8 cellular contexts compared by ENCODE assay signal in genomic region chr16:75250809-75251279, GRCh38. TPM values are rescaled to one million over a fixed set of nuclear protein-coding genes. Genes with fewer than 3 reads are reported as not detected.
DNase-seq lines count a peak whose midpoint lies in the region; ATAC-seq and TF ChIP-seq lines count a peak whose summit lies in the region.

No MANE protein-coding gene starts in this region.

- H3K4me3 ChIP-seq in cardiac muscle cell, result peak overlapping the region; percentile 67
- H3K4me3 ChIP-seq in sigmoid colon, result peak overlapping the region; percentile 69 to 95 (median 86)

- no peaks in the 10 kb centered on the region for H3K9me3 ChIP-seq in T-helper 17 cell (ENCODE audit: control insufficient read depth, low read length, poor library complexity, severe bottlenecking)
- H3K9me3 ChIP-seq in cardiac muscle cell (ENCODE audit: low read depth), result no peaks in the 10 kb centered on the region
- no peaks in the 10 kb centered on the region for H3K9me3 ChIP-seq in sigmoid colon

- H3K27ac Mint-ChIP-seq in T-helper 17 cell, result no peak overlapping the region

- ATAC-seq in HG02840 (IDR thresholded peaks at IDR 0.05; ENCODE audit: low FRiP score, unreplicated experiment), result peak; percentile 36
- peak; percentile 26 for ATAC-seq in T-helper 17 cell

- H3K27me3 ChIP-seq in cardiac muscle cell, result no peaks in the 10 kb centered on the region
- no peaks in the 10 kb centered on the region for H3K27me3 ChIP-seq in sigmoid colon

- TF ChIP-seq EP300 in sigmoid colon (IDR thresholded peaks at IDR 0.05), result no peak

- intact Hi-C loops in sigmoid colon (cut with DNase I), result loop anchor here (2.0 kb wide), 1 partner anchor 14 kb away; no protein-coding TSS in a partner anchor

- H3K4me3 Mint-ChIP-seq in T-helper 17 cell, result peak overlapping the region; percentile 80

- no peaks in the 10 kb centered on the region for H3K36me3 Mint-ChIP-seq in T-helper 17 cell (ENCODE audit: low read depth)

- TF ChIP-seq CTCF in cardiac muscle cell (IDR thresholded peaks at IDR 0.05; ENCODE audit: low read depth, low read length) (no peak), sigmoid colon (IDR thresholded peaks at IDR 0.05) (no peak)

- no peaks in the 10 kb centered on the region for H3K36me3 ChIP-seq in cardiac muscle cell
- H3K36me3 ChIP-seq in sigmoid colon, result no peaks in the 10 kb centered on the region

- peak overlapping the region; percentile 91 for H3K27ac ChIP-seq in cardiac muscle cell
- peak overlapping the region; percentile 91 to 96 (median 93) for H3K27ac ChIP-seq in sigmoid colon

- H3K4me1 ChIP-seq in cardiac muscle cell (ENCODE audit: low read depth) (peaks cover 58% of the 10 kb centered on the region), sigmoid colon (peaks cover 3 to 97% (median 95%) of the 10 kb centered on the region in 4 donors)

- WGBS in sigmoid colon, 2 donors, result 1% methylated on average over 59 of the region's 59 CpGs

- peak; percentile 7 for DNase-seq in activated naive CD4-positive, alpha-beta T cell treated with Interleukin-2 at 50 U/mL for 16 hours
- DNase-seq in activated naive CD4-positive, alpha-beta T cell treated with anti-CD3 and anti-CD28 coated beads, Interleukin-2, amount 50 U/mL, for 16 hours, result no peak
- peak in 1 of 3 donors; percentile 16 for DNase-seq in T-helper 17 cell
- DNase-seq in cardiac muscle cell (ENCODE audit: low read depth in 1 of 2, low spot score in 1 of 2), result peak in 1 of 2 donors; percentile 54
- peak; percentile 79 for DNase-seq in sigmoid colon
- no peak for DNase-seq in NCI-H2081 treated with DMSO at 0.1 percent for 48 hours (lab: John Stamatoyannopoulos, UW)
- no peak for DNase-seq in UCSD-AML1 (lab: John Stamatoyannopoulos, UW; ENCODE audit: unreplicated experiment)

- no peak for TF ChIP-seq POLR2A in sigmoid colon (IDR thresholded peaks at IDR 0.05)

- peaks cover 52% of the 10 kb centered on the region for H3K27me3 Mint-ChIP-seq in T-helper 17 cell

- H3K4me1 Mint-ChIP-seq in T-helper 17 cell, result peaks cover 11% of the 10 kb centered on the region

RNA-seq across cellular contexts. Expression of gene BCAR1, which starts 0.6 kb away (rescaled TPM):
- total RNA-seq in T-helper 17 cell (under 1 TPM in 1 of 2 donors, not detected in 1; 0.50 TPM), cardiac muscle cell (105 and 121 TPM in 2 replicates), sigmoid colon (10 to 100 TPM; 21.7 to 42.9 (median 32.4) TPM)
- polyA plus RNA-seq in cardiac muscle cell (83.7 and 106 TPM in 2 replicates), sigmoid colon (10 to 100 TPM; 45.0 to 82.3 (median 72.6) TPM)

RNA-seq across cellular contexts. Expression of gene CTRB1, which starts 32.1 kb away (rescaled TPM):
- total RNA-seq in T-helper 17 cell (not detected), cardiac muscle cell (not detected in 2 replicates), sigmoid colon (not detected)
- polyA plus RNA-seq in cardiac muscle cell (0.22 and 1.1 TPM in 2 replicates), sigmoid colon (10 to 100 TPM in 1 of 3 donors, under 1 TPM in 1, not detected in 1; 0.48 to 16.8 TPM)

RNA-seq across cellular contexts. Expression of gene CTRB2, which starts 43.9 kb away (rescaled TPM):
- total RNA-seq in T-helper 17 cell (not detected), cardiac muscle cell (0.63 TPM in 1 of 2 replicates, not detected in the other), sigmoid colon (not detected)
- polyA plus RNA-seq in cardiac muscle cell (0.76 TPM in 1 of 2 replicates, not detected in the other), sigmoid colon (10 to 100 TPM in 1 of 3 donors, under 1 TPM in 1, not detected in 1; 0.42 to 17.4 TPM)

Comparison
In these comparisons a context has a peak if more than half of its experiments do, and no peak if none do; other contexts are left out.
1. DNase-seq: peak in activated naive CD4-positive, alpha-beta T cell treated with Interleukin-2 at 50 U/mL for 16 hours (single experiment) and sigmoid colon (single experiment); none in activated naive CD4-positive, alpha-beta T cell treated with anti-CD3 and anti-CD28 coated beads, Interleukin-2, amount 50 U/mL, for 16 hours (single experiment), NCI-H2081 treated with DMSO at 0.1 percent for 48 hours (single experiment) and UCSD-AML1 (single experiment).
2. RNA of gene BCAR1, which starts 0.6 kb away (total RNA-seq): 105 to 121 TPM in cardiac muscle cell and 21.7 to 42.9 TPM in sigmoid colon; 0.50 TPM in T-helper 17 cell; every median in the first group is over 10 times any median in the second.